1 cellular context compared by ENCODE assay signal in the genomic region with DNA sequence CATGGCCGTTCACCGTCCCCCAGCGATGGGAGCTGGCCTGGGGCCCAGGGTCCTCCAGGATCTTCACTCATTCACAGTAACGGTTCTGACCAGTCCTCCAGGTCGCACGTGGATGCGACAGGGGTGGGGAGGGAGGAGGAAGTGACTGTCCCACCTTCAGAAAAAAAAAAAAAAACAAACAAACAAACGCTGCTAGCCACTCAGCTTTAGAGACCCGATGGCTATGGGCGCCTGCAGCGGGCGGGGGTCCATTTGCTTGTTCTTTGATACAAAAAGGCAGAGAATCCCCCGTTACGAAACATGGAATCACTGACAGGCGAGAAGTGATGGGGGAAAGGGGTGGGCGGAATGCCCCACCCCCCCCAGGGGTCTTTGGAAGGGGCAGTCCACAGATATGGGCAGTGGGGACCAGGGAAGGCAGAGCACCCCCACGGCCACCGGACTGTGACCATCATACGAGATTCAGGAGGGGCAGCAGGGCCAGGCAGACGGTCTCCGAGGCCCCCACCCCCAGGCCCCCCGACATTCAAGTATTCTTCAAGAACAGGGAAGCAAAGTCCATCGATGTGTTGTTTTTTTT.
TF ChIP-seq lines count a peak whose summit lies in the region.

No MANE protein-coding gene starts in this region.

TF ChIP-seq in HepG2, 621 proteins besides CTCF, POLR2A, EP300 and RAD21:
- TF ChIP-seq REL (CRISPR knock-in tag; conservative IDR thresholded peaks at IDR 0.05): no peak
- no peak for TF ChIP-seq RBAK (CRISPR knock-in tag; IDR thresholded peaks at IDR 0.05)
- no peak for TF ChIP-seq U2AF1 (optimal IDR thresholded peaks at IDR 0.05; ENCODE audit: low read depth, low read length)
- no peak for TF ChIP-seq DRAP1 (CRISPR knock-in tag; IDR thresholded peaks at IDR 0.05)
- TF ChIP-seq KMT2A (CRISPR knock-in tag; IDR thresholded peaks at IDR 0.05): no peak
- no peak for TF ChIP-seq ZNF17 (CRISPR knock-in tag; IDR thresholded peaks at IDR 0.05)
- TF ChIP-seq TBL1XR1 (IDR thresholded peaks at IDR 0.05; ENCODE audit: borderline replicate concordance, low read length, partially characterized antibody): no peak
- TF ChIP-seq AHDC1 (CRISPR knock-in tag; IDR thresholded peaks at IDR 0.05; ENCODE audit: borderline replicate concordance): no peak
- no peak for TF ChIP-seq ZSCAN31 (CRISPR knock-in tag; IDR thresholded peaks at IDR 0.05; ENCODE audit: low read depth)
- no peak for TF ChIP-seq ZNF253 (CRISPR knock-in tag; IDR thresholded peaks at IDR 0.05; ENCODE audit: borderline replicate concordance)
- no peak for TF ChIP-seq MYNN (CRISPR knock-in tag; IDR thresholded peaks at IDR 0.05; ENCODE audit: low read depth)
- TF ChIP-seq CSRNP1 (CRISPR knock-in tag; IDR thresholded peaks at IDR 0.05): no peak
- TF ChIP-seq ZBTB26 (CRISPR knock-in tag; IDR thresholded peaks at IDR 0.05; ENCODE audit: borderline replicate concordance): no peak
